26 cellular contexts compared by ENCODE assay signal in the genomic region with DNA sequence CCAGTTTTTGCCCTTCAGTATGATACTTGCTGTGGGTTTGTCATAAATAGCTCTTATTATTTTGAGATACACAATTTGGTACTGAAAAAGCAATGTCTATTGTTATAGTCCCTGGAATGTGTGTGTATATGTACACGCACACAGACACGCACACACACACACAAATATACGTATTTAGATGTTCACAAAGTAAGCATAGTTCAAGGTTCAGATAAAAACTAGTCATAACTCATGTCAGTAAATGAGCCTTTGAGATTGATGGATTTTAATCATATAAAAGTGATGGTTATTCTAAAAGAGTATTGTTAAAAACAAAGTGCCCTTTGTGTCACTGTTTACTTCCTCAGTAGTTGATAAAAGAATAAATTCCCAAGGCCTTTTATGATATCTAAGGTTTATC.
"Had no signal": no experiment of that assay in that cellular context is flagged by ENCODE, and none has a peak within 500 bp of the region (broad histone marks: within the 10 kb centered on the region; RNA-seq: fewer than 3 reads in every experiment).

No MANE protein-coding gene starts in this region.

- H3K4me1 Mint-ChIP-seq: activated CD4-positive, alpha-beta T cell treated with anti-CD3 and anti-CD28 coated beads for 36 hours; activated CD4-positive, alpha-beta T cell treated with anti-CD3 and anti-CD28 coated beads, Interleukin-2, amount 10 ng/mL, durations not matched to agents 24 days and 14 days; activated T-helper 17 cell treated with anti-CD3 and anti-CD28 coated beads, Interleukin-2, amount 50 U/mL, for 72 hours had no signal

- ATAC-seq: activated CD4-positive, alpha-beta T cell treated with anti-CD3 and anti-CD28 coated beads for 36 hours; activated CD8-positive, alpha-beta T cell treated with anti-CD3 and anti-CD28 coated beads for 36 hours; activated T-cell treated with anti-CD3 and anti-CD28 coated beads, Interleukin-2, amount 50 U/mL, for 4 hours; activated T-helper 17 cell treated with anti-CD3 and anti-CD28 coated beads, Interleukin-2, amount 50 U/mL, for 72 hours; T-helper 17 cell had no signal

- H3K27me3 Mint-ChIP-seq: activated CD4-positive, alpha-beta T cell treated with anti-CD3 and anti-CD28 coated beads for 36 hours; activated CD4-positive, alpha-beta T cell treated with anti-CD3 and anti-CD28 coated beads, Interleukin-2, amount 10 ng/mL, durations not matched to agents 24 days and 14 days; activated CD8-positive, alpha-beta T cell treated with anti-CD3 and anti-CD28 coated beads for 36 hours; activated naive CD8-positive, alpha-beta T cell; activated T-helper 17 cell treated with anti-CD3 and anti-CD28 coated beads, Interleukin-2, amount 50 U/mL, for 72 hours; T-helper 17 cell had no signal

- H3K4me3 Mint-ChIP-seq: activated CD4-positive, alpha-beta T cell treated with anti-CD3 and anti-CD28 coated beads for 36 hours; activated CD4-positive, alpha-beta T cell treated with anti-CD3 and anti-CD28 coated beads, Interleukin-2, amount 10 ng/mL, durations not matched to agents 24 days and 14 days; activated CD8-positive, alpha-beta T cell treated with anti-CD3 and anti-CD28 coated beads for 36 hours; activated naive CD8-positive, alpha-beta T cell; activated T-cell treated with anti-CD3 and anti-CD28 coated beads, Interleukin-2, amount 50 U/mL, for 4 hours; activated T-helper 17 cell treated with anti-CD3 and anti-CD28 coated beads, Interleukin-2, amount 50 U/mL, for 72 hours; T-helper 17 cell; T-helper 2 cell treated with Interferon-gamma antibody and Interleukin-4, amounts not matched to agents 5 μg/mL and 100 μg/mL, for 36 hours had no signal

- DNase-seq: activated CD4-positive, alpha-beta T cell treated with anti-CD3 and anti-CD28 coated beads for 36 hours; activated CD4-positive, alpha-beta T cell treated with anti-CD3 and anti-CD28 coated beads, Interleukin-2, amount 10 ng/mL, durations not matched to agents 24 days and 14 days; activated CD4-positive, alpha-beta T cell treated with anti-CD3 and anti-CD28 coated beads, Interleukin-2, amount 50 U/mL, for 48 hours; activated CD4-positive, CD25-positive, alpha-beta regulatory T cell; activated CD4-positive, CD25-positive, alpha-beta regulatory T cell treated with anti-CD3 and anti-CD28 coated beads, Interleukin-2, amount 50 U/mL, for 72 hours; activated CD8-positive, alpha-beta memory T cell treated with anti-CD3 and anti-CD28 coated beads for 24 hours; activated CD8-positive, alpha-beta T cell treated with anti-CD3 and anti-CD28 coated beads for 36 hours; activated effector memory CD4-positive, alpha-beta T cell treated with Interleukin-2 at 50 U/mL for 16 hours; activated gamma-delta T cell treated with Interleukin-2 at 50 U/mL for 16 hours; activated naive CD4-positive, alpha-beta T cell treated with anti-CD3 and anti-CD28 coated beads, Interleukin-2, amount 50 U/mL, for 16 hours; activated naive CD4-positive, alpha-beta T cell treated with Interleukin-2 at 50 U/mL for 16 hours; activated T-cell treated with anti-CD3 and anti-CD28 coated beads, Interleukin-2, amount 50 U/mL, for 4 hours; amniotic stem cell; anterior cingulate cortex; brain microvascular endothelial cell; cortex of kidney; dermis blood vessel endothelial cell; effector CD4-positive, alpha-beta T cell; esophagus squamous epithelium; head of caudate nucleus; T-helper 1 cell; T-helper 17 cell; T1000 had no signal

- H3K27ac Mint-ChIP-seq: activated CD4-positive, alpha-beta T cell treated with anti-CD3 and anti-CD28 coated beads for 36 hours; activated CD4-positive, alpha-beta T cell treated with anti-CD3 and anti-CD28 coated beads, Interleukin-2, amount 10 ng/mL, durations not matched to agents 24 days and 14 days; activated CD8-positive, alpha-beta T cell treated with anti-CD3 and anti-CD28 coated beads for 36 hours; activated naive CD8-positive, alpha-beta T cell; activated T-helper 17 cell treated with anti-CD3 and anti-CD28 coated beads, Interleukin-2, amount 50 U/mL, for 72 hours; T-helper 17 cell; T-helper 2 cell treated with Interferon-gamma antibody and Interleukin-4, amounts not matched to agents 5 μg/mL and 100 μg/mL, for 36 hours had no signal
